ENCODE assay signal across 8 cellular contexts in the genomic region with DNA sequence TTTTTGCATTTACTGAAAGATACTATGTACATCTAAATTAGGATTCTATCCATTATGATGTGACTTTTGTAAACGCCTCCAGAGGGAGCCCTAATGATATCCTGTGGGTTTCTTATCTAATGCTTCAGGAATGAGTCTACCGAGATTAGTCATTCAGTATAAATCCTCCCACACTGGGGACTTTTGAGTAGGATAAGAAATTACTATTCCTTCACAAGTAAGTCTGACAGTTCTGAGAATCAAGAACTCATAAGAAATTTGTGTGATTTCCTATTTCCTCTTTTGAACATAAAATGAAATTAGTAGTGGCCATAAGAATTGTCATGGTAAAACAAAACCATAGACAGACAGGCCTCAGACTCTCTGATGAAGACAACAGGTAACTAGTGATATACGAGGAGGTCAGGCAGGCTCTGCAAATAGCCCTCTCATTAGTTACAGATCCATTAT. TPM values are rescaled to one million over a fixed set of nuclear protein-coding genes. Genes with fewer than 3 reads are reported as not detected.
A peak's percentile ranks its signal among the peaks of the same experiment; 100 is the strongest.
DNase-seq lines count a peak whose midpoint lies in the region; ATAC-seq and TF ChIP-seq lines count a peak whose summit lies in the region.

No MANE protein-coding gene starts in this region.

- H3K9me3 Mint-ChIP-seq in osteocyte (ENCODE audit: unreplicated experiment): peaks cover 3% of the 10 kb centered on the region

- no peak overlapping the region for H3K4me3 Mint-ChIP-seq in osteocyte (ENCODE audit: unreplicated experiment)

- POLR2A ChIA-PET in HEK293 (lab: Yijun Ruan, JAX): no interaction called here

- H3K9me3 ChIP-seq in HEK293 (ENCODE audit: control insufficient read depth, insufficient read depth, low read depth, low read length): no peaks in the 10 kb centered on the region

- H3K27me3 Mint-ChIP-seq in osteocyte (ENCODE audit: unreplicated experiment): no peaks in the 10 kb centered on the region

- H3K27ac ChIP-seq in HEK293 (ENCODE audit: extremely low read depth, low read depth, low read length): no peak overlapping the region
- H3K27ac ChIP-seq in epithelial cell of prostate: no peak overlapping the region

- DNase-seq in EH (ENCODE audit: low read depth): peak; percentile 53
- peak; percentile 44 for DNase-seq in NCI-H748 treated with DMSO at 0.1 percent for 48 hours (lab: John Stamatoyannopoulos, UW)
- DNase-seq in epithelial cell of prostate (ENCODE audit: low read depth, low spot score): peak; percentile 29
- DNase-seq in osteocyte (ENCODE audit: extremely low spot score, unreplicated experiment): no peak
- no peak for DNase-seq in activated CD4-positive, alpha-beta T cell treated with anti-CD3 and anti-CD28 coated beads, Interleukin-2, amount 50 U/mL, for 4 hours

- no peaks in the 10 kb centered on the region for H3K36me3 Mint-ChIP-seq in osteocyte (ENCODE audit: unreplicated experiment)

- no peaks in the 10 kb centered on the region for H3K4me1 ChIP-seq in HEK293 (ENCODE audit: control insufficient read depth, insufficient read depth, low read length)

- no peaks in the 10 kb centered on the region for H3K36me3 ChIP-seq in HEK293 (ENCODE audit: control insufficient read depth in 2 of 2, insufficient read depth in 1 of 2, low read length in 2 of 2)

- no peak overlapping the region for H3K27ac Mint-ChIP-seq in osteocyte (ENCODE audit: unreplicated experiment)

- CTCF ChIA-PET in HEK293 (lab: Yijun Ruan, JAX): interaction anchor here (0.6 to 3.3 kb wide), 3 partner anchors 11 to 468 kb away, joined by 3 to 12 read pairs (median 4); no protein-coding TSS in a partner anchor

- ATAC-seq in GM19397 (IDR thresholded peaks at IDR 0.05; ENCODE audit: unreplicated experiment) (no peak), HG02973 (IDR thresholded peaks at IDR 0.05; ENCODE audit: unreplicated experiment) (no peak)

- H3K4me3 ChIP-seq in HEK293 (ENCODE audit: low read depth, low read length): no peak overlapping the region

- TF ChIP-seq CTCF in HEK293 (tag by site-specific recombination; IDR thresholded peaks at IDR 0.05): no peak
- TF ChIP-seq CTCF in osteocyte (IDR thresholded peaks at IDR 0.05): peak; percentile 38

- H3K4me1 Mint-ChIP-seq in osteocyte (ENCODE audit: unreplicated experiment): no peaks in the 10 kb centered on the region

TF ChIP-seq in HEK293, 187 proteins besides CTCF, POLR2A, EP300 and RAD21:
- TF ChIP-seq ZNF423 (tag by site-specific recombination; IDR thresholded peaks at IDR 0.05): no peak
- no peak for TF ChIP-seq ZNF830 (tag by site-specific recombination; IDR thresholded peaks at IDR 0.05; ENCODE audit: low read depth)
- peak; percentile 17; the same call in 1 of the 2 replicates for TF ChIP-seq ZNF654 (tag by site-specific recombination; IDR thresholded peaks at IDR 0.05; ENCODE audit: low read depth)

RNA-seq across cellular contexts. Expression of a gene that starts 10.0 kb away (rescaled TPM):
- total RNA-seq in osteocyte: not detected in 2 replicates

RNA-seq across cellular contexts. Expression of a gene that starts 17.6 kb away (rescaled TPM):
- not detected in 2 replicates for total RNA-seq in osteocyte

RNA-seq across cellular contexts. Expression of a gene that starts 38.8 kb away (rescaled TPM):
- not detected in 2 replicates for total RNA-seq in osteocyte

RNA-seq across cellular contexts. Expression of a gene that starts 47.2 kb away (rescaled TPM):
- total RNA-seq in osteocyte: not detected in 2 replicates

Comparison
In these comparisons a context has a peak if more than half of its experiments do, and no peak if none do; other contexts are left out.
1. DNase-seq: peak in EH (single experiment), NCI-H748 treated with DMSO at 0.1 percent for 48 hours (single experiment) and epithelial cell of prostate (single experiment); none in osteocyte (single experiment) and activated CD4-positive, alpha-beta T cell treated with anti-CD3 and anti-CD28 coated beads, Interleukin-2, amount 50 U/mL, for 4 hours (0 of 2).